In the genomic region with DNA sequence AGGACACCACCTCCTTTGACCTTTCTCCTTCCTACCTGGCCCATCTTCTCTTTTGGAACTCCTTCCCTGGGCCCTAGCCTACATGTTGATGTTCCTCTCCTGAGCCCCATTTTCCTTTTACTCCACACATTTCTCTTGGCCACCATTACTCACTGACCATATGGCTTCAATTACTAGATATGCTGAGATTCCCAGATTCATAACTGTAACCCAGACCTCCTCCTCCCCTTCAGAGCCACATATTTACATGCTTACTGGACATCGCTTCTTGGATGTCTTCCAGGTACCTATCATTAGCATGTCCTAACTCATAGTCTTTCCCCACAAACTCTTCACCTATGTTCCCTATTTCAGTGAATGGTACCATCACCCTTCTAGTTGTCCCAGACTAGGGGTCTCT, we compare ENCODE assay signal across 18 cellular contexts.
DNase-seq lines count a peak whose midpoint lies in the region; ATAC-seq, FAIRE-seq and TF ChIP-seq lines count a peak whose summit lies in the region.
"Had no signal": no experiment of that assay in that cellular context is flagged by ENCODE, and none has a peak within 500 bp of the region (broad histone marks: within the 10 kb centered on the region; RNA-seq: fewer than 3 reads in every experiment).

No MANE protein-coding gene starts in this region.

- CTCF ChIA-PET in GM10248 (lab: Yijun Ruan, JAX): interaction anchor here (2.5 kb wide), 1 partner anchor 8 kb away, joined by 9 read pairs; no protein-coding TSS in a partner anchor

- no peak for TF ChIP-seq POLR2A in H54 (IDR thresholded peaks at IDR 0.05; ENCODE audit: low read depth, low read length)

- no peak for FAIRE-seq in H54 (lab: Jason Lieb, UNC)

- ATAC-seq in HG03135 (IDR thresholded peaks at IDR 0.05; ENCODE audit: unreplicated experiment): no peak
- ATAC-seq: left ventricle myocardium superior; naive thymus-derived CD4-positive, alpha-beta T cell had no signal

- DNase-seq in H54 (ENCODE audit: insufficient read length, low spot score): peak; percentile 37
- DNase-seq in fibroblast of peridontal ligament (ENCODE audit: extremely low read depth): peak; percentile 97
- DNase-seq in smooth muscle cell of the brain vasculature (ENCODE audit: low read depth, low spot score): peak; percentile 65
- DNase-seq in GM10248 (ENCODE audit: extremely low spot score): no peak
- no peak for DNase-seq in Kasumi-1 (lab: John Stamatoyannopoulos, UW)
- DNase-seq: activated CD8-positive, alpha-beta memory T cell treated with anti-CD3 and anti-CD28 coated beads for 24 hours; activated naive CD4-positive, alpha-beta T cell; cerebellar nuclear complex; GF-D8; left ventricle myocardium superior; naive thymus-derived CD4-positive, alpha-beta T cell; NCI-H1436; NCI-H345; retina; stimulated activated CD4-positive, alpha-beta T cell treated with anti-CD3 and anti-CD28 coated beads, Interleukin-2, amount 100 ng/mL, for 48 hours; trophoblast cell had no signal

- POLR2A ChIA-PET in GM10248 (lab: Yijun Ruan, JAX): no interaction called here

- TF ChIP-seq CTCF in VCaP (conservative IDR thresholded peaks at IDR 0.05) (no peak), GM10248 (IDR thresholded peaks at IDR 0.05; ENCODE audit: control extremely low read depth, extremely low read depth, low read depth, missing control alignments) (no peak)

- H3K27ac ChIP-seq in VCaP: peak overlapping the region; percentile 25; the same call in 1 of the 2 replicates

Comparison
In these comparisons a context has a peak if more than half of its experiments do, and no peak if none do; other contexts are left out.
1. DNase-seq: peak in H54 (single experiment), fibroblast of peridontal ligament (single experiment) and smooth muscle cell of the brain vasculature (single experiment); none in GM10248 (single experiment) and Kasumi-1 (0 of 2).